ENCODE assay signal across 8 cellular contexts in the genomic region with DNA sequence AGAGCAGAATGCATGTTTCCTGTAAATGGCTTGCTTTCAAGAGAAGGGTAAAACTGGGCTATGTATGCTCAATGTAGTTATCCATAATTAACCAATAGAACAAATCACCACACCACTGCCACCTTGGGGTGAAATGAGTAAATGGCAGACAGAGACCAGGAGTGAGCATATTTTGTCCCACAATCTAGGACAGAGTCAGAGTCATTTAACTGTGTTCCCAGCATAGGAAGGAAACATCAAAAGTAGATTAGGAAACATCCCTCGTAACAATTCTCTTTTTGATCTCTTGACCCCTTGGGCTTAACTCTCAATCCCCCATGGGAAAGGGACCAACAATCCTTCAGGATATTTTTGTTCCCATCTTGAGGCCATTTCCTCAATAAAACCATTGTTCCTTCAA.
DNase-seq lines count a peak whose midpoint lies in the region; ATAC-seq, FAIRE-seq and TF ChIP-seq lines count a peak whose summit lies in the region.

No MANE protein-coding gene starts in this region.

- no peak overlapping the region for H3K9ac ChIP-seq in KMS-11
- no peak overlapping the region for H3K9ac ChIP-seq in HepG2 (ENCODE audit: insufficient read depth, low read depth, low read length)

- TF ChIP-seq POLR2A in HepG2 (IDR thresholded peaks at IDR 0.05; ENCODE audit: insufficient read depth in 1 of 2, low read depth in 2 of 2, low read length in 2 of 2): no peak

- CTCF ChIA-PET in HepG2 (lab: Yijun Ruan, JAX; ENCODE audit: low intra/inter-chr PET ratio, low total read pairs): no interaction called here

- intact Hi-C loops in HepG2 (cut with micrococcal nuclease; ENCODE audit: unreplicated experiment): loop anchor here (1.0 to 5.0 kb wide), 3 partner anchors 116 to 1559 kb away; no protein-coding TSS in a partner anchor

- DNase-seq in NCI-H2227 (lab: John Stamatoyannopoulos, UW; ENCODE audit: unreplicated experiment) (peak; percentile 29), NCI-H2227 treated with DMSO at 0.1 percent for 48 hours (lab: John Stamatoyannopoulos, UW) (no peak), SJCRH30 (peak; percentile 63 to 89), cerebellar cortex (ENCODE audit: low spot score) (peak; percentile 56), HepG2 (ENCODE audit: low spot score) (peak; percentile 23), stromal cell of bone marrow (ENCODE audit: low read depth) (peak; percentile 33)

- TF ChIP-seq CTCF in KMS-11 (conservative IDR thresholded peaks at IDR 0.05; ENCODE audit: low read depth, low read length) (peak; percentile 67), HepG2 (CRISPR knock-in tag; IDR thresholded peaks at IDR 0.05) (peak; percentile 60)

- WGBS in HepG2 (ENCODE audit: low lambda C conversion rate): 0% methylated on average over 1 of the region's 1 CpG

- no peaks in the 10 kb centered on the region for H3K9me3 ChIP-seq in SJCRH30 (replicated peaks)
- H3K9me3 ChIP-seq in HepG2 (ENCODE audit: low read length): no peaks in the 10 kb centered on the region

- POLR2A ChIA-PET in HepG2 (lab: Yijun Ruan, JAX): no interaction called here

- FAIRE-seq in HepG2 (lab: Jason Lieb, UNC): peak; percentile 72

- H3K79me2 ChIP-seq in KMS-11 (ENCODE audit: insufficient read depth, low read depth) (no peaks in the 10 kb centered on the region), HepG2 (ENCODE audit: insufficient read depth, low read length) (no peaks in the 10 kb centered on the region)

- H3K36me3 ChIP-seq in KMS-11 (ENCODE audit: insufficient read depth): no peaks in the 10 kb centered on the region
- no peaks in the 10 kb centered on the region for H3K36me3 ChIP-seq in SJCRH30
- no peaks in the 10 kb centered on the region for H3K36me3 ChIP-seq in HepG2 (replicated peaks in 1 of 2; ENCODE audit: control insufficient read depth in 1 of 2, insufficient read depth in 2 of 2, low read length in 2 of 2)

- in situ Hi-C loops in HepG2 (cut with HindIII; ENCODE audit: extremely low pct_ligation_motif_present, low pct_unique_long_range_greater_than_20kb): loop anchor here (25.0 kb wide), 1 partner anchor 349 kb away; the partner anchor contains the start of gene LHFPL6

- no peak for TF ChIP-seq EP300 in HepG2 (IDR thresholded peaks at IDR 0.05; ENCODE audit: low read depth in 2 of 2, low read length in 2 of 2)
- TF ChIP-seq EP300 in HepG2 (CRISPR knock-in tag; IDR thresholded peaks at IDR 0.05; ENCODE audit: borderline replicate concordance): no peak

- BruUV-seq in HepG2 (replicated peaks; lab: Mats Ljungman, UMichigan): no TSS peak

- no peak overlapping the region for H3K4me2 ChIP-seq in KMS-11
- no peak overlapping the region for H3K4me2 ChIP-seq in HepG2 (ENCODE audit: low read depth, low read length)

- no peak overlapping the region for H3K27ac ChIP-seq in KMS-11
- H3K27ac ChIP-seq in SJCRH30: no peak overlapping the region
- no peak overlapping the region for H3K27ac ChIP-seq in HepG2 (ENCODE audit: extremely low read length, insufficient read depth, low read length)

- no peak for TF ChIP-seq RAD21 in HepG2 (CRISPR knock-in tag; IDR thresholded peaks at IDR 0.05)

- peaks cover 44% of the 10 kb centered on the region for H3K4me1 ChIP-seq in KMS-11 (ENCODE audit: low read depth, poor library complexity, severe bottlenecking)
- H3K4me1 ChIP-seq in SJCRH30: 0 out of 2 replicates have a peak, but pooled peaks cover 3% of the 10 kb centered on the region
- no peaks in the 10 kb centered on the region for H3K4me1 ChIP-seq in HepG2 (ENCODE audit: insufficient read depth, low read length)

- H3K4me3 ChIP-seq in KMS-11 (IDR thresholded peaks at IDR 0.05; ENCODE audit: insufficient read depth, low read depth, low read length) (no peak overlapping the region), SJCRH30 (no peak overlapping the region), HepG2 (replicated peaks in 1 of 3; ENCODE audit: insufficient read depth in 1 of 3, low read depth in 2 of 3, low read length in 3 of 3) (no peak overlapping the region)

- H4K20me1 ChIP-seq in KMS-11 (ENCODE audit: insufficient read depth) (no peaks in the 10 kb centered on the region), HepG2 (ENCODE audit: insufficient read depth, low read length) (no peaks in the 10 kb centered on the region)

- ATAC-seq in GM21786 (IDR thresholded peaks at IDR 0.05; ENCODE audit: unreplicated experiment): peak; percentile 80
- ATAC-seq in HepG2: peak; percentile 89

- H2AFZ ChIP-seq in KMS-11 (ENCODE audit: low read depth) (no peak overlapping the region), HepG2 (ENCODE audit: low read length) (no peak overlapping the region)

- no peaks in the 10 kb centered on the region for H3K27me3 ChIP-seq in KMS-11 (ENCODE audit: insufficient read depth, low read depth)
- no peaks in the 10 kb centered on the region for H3K27me3 ChIP-seq in SJCRH30
- no peaks in the 10 kb centered on the region for H3K27me3 ChIP-seq in HepG2 (ENCODE audit: control insufficient read depth in 1 of 2, insufficient read depth in 2 of 2, low read length in 2 of 2)

TF ChIP-seq in HepG2, 621 proteins besides CTCF, POLR2A, EP300 and RAD21:
- peak; percentile 16; the same call in 1 of the 2 replicates for TF ChIP-seq SMC3 (IDR thresholded peaks at IDR 0.05; ENCODE audit: low read length)
- TF ChIP-seq STAG1 (CRISPR knock-in tag; IDR thresholded peaks at IDR 0.05): peak; percentile 50
- 0 out of 2 replicates have a peak, but pooled peaks have one; percentile 21 for TF ChIP-seq MIXL1 (CRISPR knock-in tag; IDR thresholded peaks at IDR 0.05)
- no peak for TF ChIP-seq TBX2 (CRISPR knock-in tag; IDR thresholded peaks at IDR 0.05; ENCODE audit: borderline replicate concordance)
